1 cellular context compared by ENCODE assay signal in the genomic region with DNA sequence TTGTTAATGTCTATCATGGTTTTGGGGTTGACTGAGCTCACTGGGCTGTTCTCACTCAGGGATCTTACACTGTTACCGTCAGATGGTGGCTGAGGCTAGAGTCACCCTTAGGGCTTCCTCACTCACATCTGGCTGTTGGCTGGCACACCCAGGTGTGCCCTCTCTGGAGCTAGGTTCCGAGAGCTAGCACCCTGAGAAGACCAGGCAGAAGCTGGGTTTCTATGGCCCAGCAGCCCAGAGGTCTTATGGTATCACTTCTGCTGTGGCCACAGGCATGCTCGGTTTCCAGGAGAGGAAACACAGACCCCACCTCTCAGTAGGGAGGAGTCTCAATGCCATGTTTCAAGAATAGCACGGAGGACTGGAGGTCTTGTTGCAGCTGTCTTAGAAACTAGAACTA.
TF ChIP-seq lines count a peak whose summit lies in the region.

No MANE protein-coding gene starts in this region.

TF ChIP-seq in HepG2, 621 proteins besides CTCF, POLR2A, EP300 and RAD21:
- TF ChIP-seq KLF16 (CRISPR knock-in tag; IDR thresholded peaks at IDR 0.05) (no peak), SPEN (CRISPR knock-in tag; IDR thresholded peaks at IDR 0.05; ENCODE audit: low read depth) (no peak), RORA (CRISPR knock-in tag; IDR thresholded peaks at IDR 0.05) (no peak), NFE2 (CRISPR knock-in tag; IDR thresholded peaks at IDR 0.05) (no peak), ZBTB21 (CRISPR knock-in tag; IDR thresholded peaks at IDR 0.05) (no peak), ZNF878 (CRISPR knock-in tag; IDR thresholded peaks at IDR 0.05) (no peak), ZNF83 (CRISPR knock-in tag; IDR thresholded peaks at IDR 0.05; ENCODE audit: borderline replicate concordance) (no peak), ZNF441 (CRISPR knock-in tag; IDR thresholded peaks at IDR 0.05; ENCODE audit: borderline replicate concordance) (no peak), SRY (CRISPR knock-in tag; IDR thresholded peaks at IDR 0.05) (no peak), SMAD9 (CRISPR knock-in tag; IDR thresholded peaks at IDR 0.05) (no peak), ZFX (CRISPR knock-in tag; IDR thresholded peaks at IDR 0.05; ENCODE audit: low read depth) (no peak), ZNF235 (CRISPR knock-in tag; IDR thresholded peaks at IDR 0.05; ENCODE audit: borderline replicate concordance) (no peak), GPN1 (CRISPR knock-in tag; IDR thresholded peaks at IDR 0.05; ENCODE audit: borderline replicate concordance) (no peak), KIAA2018 (CRISPR knock-in tag; IDR thresholded peaks at IDR 0.05; ENCODE audit: borderline replicate concordance) (no peak), HNRNPLL (IDR thresholded peaks at IDR 0.05; ENCODE audit: low read depth, low read length, poor library complexity, severe bottlenecking) (no peak), SIX1 (CRISPR knock-in tag; IDR thresholded peaks at IDR 0.05; ENCODE audit: borderline replicate concordance) (no peak), NCOA2 (CRISPR knock-in tag; IDR thresholded peaks at IDR 0.05) (no peak)
